In the genomic region with DNA sequence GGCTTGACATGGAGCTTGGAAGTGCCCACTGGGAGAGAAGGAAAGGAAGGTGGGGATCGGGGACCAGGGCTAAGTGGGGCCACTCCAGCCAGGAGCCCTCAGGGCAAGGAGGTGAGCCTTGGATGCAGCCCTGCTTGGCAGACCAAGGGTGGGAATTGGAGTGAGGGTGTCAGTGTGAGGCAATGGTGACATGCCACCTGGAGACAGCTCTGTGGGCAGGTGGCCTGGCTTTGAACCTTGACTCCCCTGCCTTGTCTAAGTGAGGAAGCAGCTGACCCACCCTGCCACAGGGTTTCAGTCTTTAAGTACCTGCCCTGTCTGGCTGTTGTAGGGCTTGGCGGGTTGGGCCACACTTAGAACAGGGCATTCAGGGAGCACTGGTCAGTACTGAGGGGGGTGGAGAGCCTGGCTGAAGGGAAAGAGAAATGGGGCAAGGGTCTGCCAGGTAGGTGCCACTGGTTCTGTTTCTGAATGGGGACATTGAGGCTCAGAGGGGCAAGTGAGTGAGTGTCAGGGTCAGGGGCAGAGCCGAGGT, we compare ENCODE assay signal across 27 cellular contexts. TPM values are rescaled to one million over a fixed set of nuclear protein-coding genes. Genes with fewer than 3 reads are reported as not detected.
DNase-seq lines count a peak whose midpoint lies in the region; ATAC-seq and TF ChIP-seq lines count a peak whose summit lies in the region.
"Had no signal": no experiment of that assay in that cellular context is flagged by ENCODE, and none has a peak within 500 bp of the region (broad histone marks: within the 10 kb centered on the region; RNA-seq: fewer than 3 reads in every experiment).

No MANE protein-coding gene starts in this region.

- DNase-seq in natural killer cell treated with Interleukin-12 subunit alpha and Interleukin-12 subunit beta and Interleukin-15 and Interleukin-18, amount 100 ng/mL, for 72 hours (ENCODE audit: low spot score), result peak; percentile 56
- no peak for DNase-seq in natural killer cell
- peak; percentile 64 for DNase-seq in coronary artery (ENCODE audit: low spot score)
- DNase-seq in posterior vena cava (ENCODE audit: low spot score), result peak; percentile 59
- DNase-seq in NCI-H748 (lab: John Stamatoyannopoulos, UW; ENCODE audit: unreplicated experiment), result no peak
- DNase-seq in DMS79 (lab: John Stamatoyannopoulos, UW), result no peak
- DNase-seq: C1 segment of cervical spinal cord; CD4-positive, alpha-beta memory T cell; COR-L47; EL; GDM1; HCEC 1CT; NCI-H1092; NCI-H1417 treated with DMSO at 0.1 percent for 48 hours; NCI-H1694 treated with DMSO at 0.1 percent for 48 hours; NCI-H2081; NCI-H2227 treated with DMSO at 0.1 percent for 48 hours; NCI-H510A; NCI-H748 treated with DMSO at 0.1 percent for 48 hours; SJCRH30 had no signal

- no peak overlapping the region for H3K4me3 ChIP-seq in coronary artery
- H3K4me3 ChIP-seq: GM12878, SJCRH30 had no signal

- H3K27ac ChIP-seq in coronary artery, result no peak overlapping the region
- H3K27ac ChIP-seq: HL-60, KMS-11, SJCRH30 had no signal

- peaks cover 4% of the 10 kb centered on the region for H3K36me3 Mint-ChIP-seq in natural killer cell treated with Interleukin-12 subunit alpha and Interleukin-12 subunit beta and Interleukin-15 and Interleukin-18, amount 100 ng/mL, for 72 hours
- no peaks in the 10 kb centered on the region for H3K36me3 Mint-ChIP-seq in natural killer cell
- H3K36me3 Mint-ChIP-seq: CD4-positive, alpha-beta memory T cell; IgD-negative memory B cell had no signal

- H3K9me3 Mint-ChIP-seq in natural killer cell treated with Interleukin-12 subunit alpha and Interleukin-12 subunit beta and Interleukin-15 and Interleukin-18, amount 100 ng/mL, for 72 hours, result peaks cover 5% of the 10 kb centered on the region
- peaks cover 0 to 4% of the 10 kb centered on the region in 2 donors for H3K9me3 Mint-ChIP-seq in natural killer cell

- no peak for ATAC-seq in natural killer cell treated with Interleukin-12 subunit alpha and Interleukin-12 subunit beta and Interleukin-15 and Interleukin-18, amount 100 ng/mL, for 72 hours
- ATAC-seq in natural killer cell, result no peak
- no peak for ATAC-seq in HG03280 (IDR thresholded peaks at IDR 0.05; ENCODE audit: unreplicated experiment)
- ATAC-seq: GM12878, SK-N-SH treated with all-trans-retinoic acid at 6 μM for 48 hours had no signal

- peaks cover 10 to 20% of the 10 kb centered on the region in 2 donors for H3K27me3 Mint-ChIP-seq in natural killer cell treated with Interleukin-12 subunit alpha and Interleukin-12 subunit beta and Interleukin-15 and Interleukin-18, amount 100 ng/mL, for 72 hours
- peaks cover 17 to 28% of the 10 kb centered on the region in 2 donors for H3K27me3 Mint-ChIP-seq in natural killer cell (ENCODE audit: low read depth in 2 of 2)

- no peak overlapping the region for H3K4me3 Mint-ChIP-seq in natural killer cell treated with Interleukin-12 subunit alpha and Interleukin-12 subunit beta and Interleukin-15 and Interleukin-18, amount 100 ng/mL, for 72 hours
- no peak overlapping the region for H3K4me3 Mint-ChIP-seq in natural killer cell
- H3K4me3 Mint-ChIP-seq: CD4-positive, alpha-beta memory T cell; IgD-negative memory B cell had no signal

- TF ChIP-seq CTCF in natural killer cell (IDR thresholded peaks at IDR 0.05) (no peak), coronary artery (IDR thresholded peaks at IDR 0.05) (no peak)

- intact Hi-C loops in natural killer cell (cut with micrococcal nuclease), result no loop called here
- intact Hi-C loops in posterior vena cava (cut with DNase I), result no loop called here

- H3K27ac Mint-ChIP-seq in natural killer cell treated with Interleukin-12 subunit alpha and Interleukin-12 subunit beta and Interleukin-15 and Interleukin-18, amount 100 ng/mL, for 72 hours, result no peak overlapping the region
- no peak overlapping the region for H3K27ac Mint-ChIP-seq in natural killer cell

- H3K4me1 Mint-ChIP-seq in natural killer cell treated with Interleukin-12 subunit alpha and Interleukin-12 subunit beta and Interleukin-15 and Interleukin-18, amount 100 ng/mL, for 72 hours (ENCODE audit: low read depth in 2 of 2), result peaks cover 9 to 18% of the 10 kb centered on the region in 2 donors
- H3K4me1 Mint-ChIP-seq in natural killer cell, result peaks cover 0 to 26% of the 10 kb centered on the region in 2 donors

RNA-seq across cellular contexts. Expression of a gene that starts 4.8 kb away (rescaled TPM):
- total RNA-seq in natural killer cell treated with Interleukin-12 subunit alpha and Interleukin-12 subunit beta and Interleukin-15 and Interleukin-18, amount 100 ng/mL, for 72 hours, result not detected
- total RNA-seq in natural killer cell, result not detected
- 10 to 100 TPM; 45.5 to 54.1 TPM for total RNA-seq in posterior vena cava
- total RNA-seq: A673; CD4-positive, alpha-beta memory T cell; GM12878; SJCRH30 had no signal

RNA-seq across cellular contexts. Expression of a gene that starts 50.9 kb away (rescaled TPM):
- 100 to 1,000 TPM; 123 to 211 TPM for total RNA-seq in natural killer cell treated with Interleukin-12 subunit alpha and Interleukin-12 subunit beta and Interleukin-15 and Interleukin-18, amount 100 ng/mL, for 72 hours
- total RNA-seq in natural killer cell (10 to 100 TPM; 48.6 to 56.7 (median 55.9) TPM), posterior vena cava (10 to 100 TPM; 32.5 to 35.1 TPM)

Comparison
In these comparisons a context has a peak if more than half of its experiments do, and no peak if none do; other contexts are left out.
1. DNase-seq: peak in natural killer cell treated with Interleukin-12 subunit alpha and Interleukin-12 subunit beta and Interleukin-15 and Interleukin-18, amount 100 ng/mL, for 72 hours (single experiment), coronary artery (single experiment) and posterior vena cava (single experiment); none in natural killer cell (single experiment), NCI-H748 (single experiment) and DMS79 (single experiment).
2. RNA of a gene that starts 4.8 kb away (total RNA-seq): 45.5 to 54.1 TPM in posterior vena cava; not detected in natural killer cell treated with Interleukin-12 subunit alpha and Interleukin-12 subunit beta and Interleukin-15 and Interleukin-18, amount 100 ng/mL, for 72 hours and not detected in natural killer cell; every median in the first group is over 10 times any median in the second.